Comparison of ENCODE assay signal across 8 cellular contexts in the genomic region with DNA sequence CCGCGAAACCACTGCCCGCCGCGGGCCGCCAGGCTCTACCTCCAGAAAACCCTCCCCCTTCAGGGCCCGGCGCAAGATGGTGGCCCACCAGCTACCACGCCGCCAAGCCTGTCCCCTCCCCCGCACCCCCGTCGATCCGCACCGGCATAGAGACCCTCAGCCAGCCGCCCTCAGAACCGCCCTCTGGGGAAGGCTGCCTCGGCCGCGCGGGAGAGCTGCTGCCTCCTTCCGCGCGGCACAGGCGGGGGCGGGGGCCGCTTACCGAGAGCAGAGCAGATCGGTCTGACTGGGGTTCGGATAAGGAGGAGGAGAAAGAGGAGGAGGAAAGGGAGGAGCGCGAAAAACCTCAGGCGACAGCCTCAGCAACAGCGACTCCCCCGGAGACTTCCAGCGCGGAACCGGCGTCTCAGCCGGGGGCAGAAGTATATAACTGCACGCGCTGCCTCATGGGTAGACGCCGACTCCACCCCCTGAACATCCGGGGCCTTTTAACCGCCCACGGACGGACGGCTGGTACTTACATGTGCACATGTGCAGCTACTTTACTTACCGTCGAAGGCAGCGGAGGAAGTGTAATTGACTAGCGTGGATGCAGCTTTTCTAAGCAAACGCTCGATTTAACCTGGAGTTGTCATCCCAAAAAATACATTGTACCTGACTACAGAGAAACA. TPM values are rescaled to one million over a fixed set of nuclear protein-coding genes. Genes with fewer than 3 reads are reported as not detected.
DNase-seq lines count a peak whose midpoint lies in the region; ATAC-seq and TF ChIP-seq lines count a peak whose summit lies in the region.

A gene with protein sequence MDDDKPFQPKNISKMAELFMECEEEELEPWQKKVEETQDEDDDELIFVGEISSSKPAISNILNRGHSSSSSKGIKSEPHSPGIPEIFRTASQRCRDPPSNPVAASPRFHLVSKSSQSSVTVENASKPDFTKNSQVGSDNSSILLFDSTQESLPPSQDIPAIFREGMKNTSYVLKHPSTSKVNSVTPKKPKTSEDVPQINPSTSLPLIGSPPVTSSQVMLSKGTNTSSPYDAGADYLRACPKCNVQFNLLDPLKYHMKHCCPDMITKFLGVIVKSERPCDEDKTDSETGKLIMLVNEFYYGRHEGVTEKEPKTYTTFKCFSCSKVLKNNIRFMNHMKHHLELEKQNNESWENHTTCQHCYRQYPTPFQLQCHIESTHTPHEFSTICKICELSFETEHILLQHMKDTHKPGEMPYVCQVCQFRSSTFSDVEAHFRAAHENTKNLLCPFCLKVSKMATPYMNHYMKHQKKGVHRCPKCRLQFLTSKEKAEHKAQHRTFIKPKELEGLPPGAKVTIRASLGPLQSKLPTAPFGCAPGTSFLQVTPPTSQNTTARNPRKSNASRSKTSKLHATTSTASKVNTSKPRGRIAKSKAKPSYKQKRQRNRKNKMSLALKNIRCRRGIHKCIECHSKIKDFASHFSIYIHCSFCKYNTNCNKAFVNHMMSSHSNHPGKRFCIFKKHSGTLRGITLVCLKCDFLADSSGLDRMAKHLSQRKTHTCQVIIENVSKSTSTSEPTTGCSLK (minus strand): TSS at position 400 of the 671 bp plus-strand sequence. CDS start 8,450 bp downstream, outside the sequence.

- no peaks in the 10 kb centered on the region for H3F3A ChIP-seq in OCI-LY1 (ENCODE audit: insufficient read depth, low read length)

- H3K79me2 ChIP-seq in OCI-LY1 (ENCODE audit: insufficient read depth, low read length): peaks cover 33% of the 10 kb centered on the region

- H3K4me2 ChIP-seq in OCI-LY1 (ENCODE audit: low read length): peak within 1 kb of the TSS; percentile 77

- H4K20me1 ChIP-seq in OCI-LY1 (ENCODE audit: insufficient read depth, low read length): no peaks in the 10 kb centered on the region

- peak within 1 kb of the TSS; percentile 95 for H3K9ac ChIP-seq in OCI-LY1 (ENCODE audit: low read length)

- H3K27ac ChIP-seq in OCI-LY1 (ENCODE audit: low read depth, low read length, poor library complexity, severe bottlenecking): peak within 1 kb of the TSS; percentile 63

- peak; percentile 92 for DNase-seq in DMS153 treated with DMSO at 0.1 percent for 48 hours (lab: John Stamatoyannopoulos, UW; ENCODE audit: unreplicated experiment)
- peak; percentile 58 for DNase-seq in HuH-7.5 (ENCODE audit: low spot score)
- DNase-seq in activated T-cell treated with anti-CD3 and anti-CD28 coated beads for 24 hours (ENCODE audit: low read depth): peak; percentile 85
- peak; percentile 54 for DNase-seq in epithelial cell of proximal tubule (ENCODE audit: low read depth)
- peak; percentile 88 for DNase-seq in mucosa of gallbladder (ENCODE audit: low spot score)
- DNase-seq in stimulated activated CD8-positive, alpha-beta memory T cell treated with anti-CD3 and anti-CD28 coated beads, Interleukin-4, amount 100 ng/mL, for 24 hours (ENCODE audit: low read depth): peak; percentile 84

- H2AFZ ChIP-seq in OCI-LY1 (ENCODE audit: low read length): no peak within 1 kb of the TSS

- H3K4me1 ChIP-seq in OCI-LY1 (ENCODE audit: insufficient read depth, low read length, severe bottlenecking): peaks cover 21% of the 10 kb centered on the region

- no peaks in the 10 kb centered on the region for H3K9me2 ChIP-seq in OCI-LY1 (ENCODE audit: low read depth, low read length)

- H3K9me3 ChIP-seq in OCI-LY1 (ENCODE audit: low read length): no peaks in the 10 kb centered on the region

- no peaks in the 10 kb centered on the region; the same call in 1 of the 2 replicates for H3K36me3 ChIP-seq in OCI-LY1 (ENCODE audit: insufficient read depth, low read length)

- H3K4me3 ChIP-seq in OCI-LY1 (ENCODE audit: low read depth, low read length, poor library complexity, severe bottlenecking) (peak within 1 kb of the TSS; percentile 98), epithelial cell of proximal tubule (ENCODE audit: low read depth, low read length) (peak within 1 kb of the TSS; percentile 78)

- ATAC-seq in GM21528 (IDR thresholded peaks at IDR 0.05; ENCODE audit: low FRiP score, unreplicated experiment): peak; percentile 97

- no peaks in the 10 kb centered on the region for H3K27me3 ChIP-seq in OCI-LY1 (ENCODE audit: insufficient read depth, low read length)

- TF ChIP-seq CTCF in OCI-LY1 (IDR thresholded peaks at IDR 0.05; ENCODE audit: low read length): peak; percentile 27; the same call in 1 of the 2 replicates
- TF ChIP-seq CTCF in epithelial cell of proximal tubule (conservative IDR thresholded peaks at IDR 0.05; ENCODE audit: low read depth, low read length): peak; percentile 32

RNA-seq across cellular contexts. Expression of the gene that starts here (rescaled TPM):
- 2.8 and 5.2 TPM in 2 replicates for total RNA-seq in epithelial cell of proximal tubule
- total RNA-seq in mucosa of gallbladder: 3.8 TPM

Comparison
In these comparisons a context has a peak if more than half of its experiments do, and no peak if none do; other contexts are left out.
1. Peak in every context shown above with its lines: DNase-seq, ATAC-seq, H3K4me3 ChIP-seq and H3K27ac ChIP-seq.